In genomic region chr5:53200309-53200708, GRCh38 we compare ENCODE assay signal across 16 cellular contexts.
"Had no signal": no experiment of that assay in that cellular context is flagged by ENCODE, and none has a peak within 500 bp of the region (broad histone marks: within the 10 kb centered on the region; RNA-seq: fewer than 3 reads in every experiment).

No MANE protein-coding gene starts in this region.

- H3K27me3 ChIP-seq: breast epithelium, esophagus squamous epithelium, gastrocnemius medialis, pancreas had no signal

- H3K36me3 ChIP-seq: breast epithelium, esophagus squamous epithelium, gastrocnemius medialis, pancreas, thoracic aorta had no signal

- H3K9me3 ChIP-seq: breast epithelium, esophagus squamous epithelium, gastrocnemius medialis, pancreas, thoracic aorta had no signal

- H3K27me3 Mint-ChIP-seq: stimulated activated naive CD8-positive, alpha-beta T cell treated with anti-CD3 and anti-CD28 coated beads, Interleukin-15, amount 100 ng/mL, for 72 hours had no signal

- H3K4me3 ChIP-seq: breast epithelium, esophagus squamous epithelium, gastrocnemius medialis, pancreas, thoracic aorta had no signal

- H3K4me3 Mint-ChIP-seq: activated naive CD8-positive, alpha-beta T cell treated with anti-CD3 and anti-CD28 coated beads, Interleukin-2, amount 10 ng/mL, durations not matched to agents 7 days and 5 days; activated T-cell treated with anti-CD3 and anti-CD28 coated beads, Interleukin-2, amount 50 U/mL, for 72 hours; neural crest cell; stimulated activated naive CD8-positive, alpha-beta T cell treated with anti-CD3 and anti-CD28 coated beads, Interleukin-15, amount 100 ng/mL, for 72 hours; T-helper 17 cell had no signal

- H3K4me1 Mint-ChIP-seq: activated naive CD8-positive, alpha-beta T cell treated with anti-CD3 and anti-CD28 coated beads, Interleukin-2, amount 10 ng/mL, durations not matched to agents 7 days and 5 days; neural crest cell; stimulated activated naive CD8-positive, alpha-beta T cell treated with anti-CD3 and anti-CD28 coated beads, Interleukin-15, amount 100 ng/mL, for 72 hours; T-helper 17 cell had no signal

- H3K27ac ChIP-seq: breast epithelium, esophagus squamous epithelium, gastrocnemius medialis, pancreas had no signal

- ATAC-seq: activated T-cell treated with anti-CD3 and anti-CD28 coated beads, Interleukin-2, amount 50 U/mL, for 72 hours; gastrocnemius medialis; pancreas; stimulated activated naive CD8-positive, alpha-beta T cell treated with anti-CD3 and anti-CD28 coated beads, Interleukin-15, amount 100 ng/mL, for 72 hours; T-helper 17 cell had no signal

- H3K36me3 Mint-ChIP-seq: activated naive CD8-positive, alpha-beta T cell treated with anti-CD3 and anti-CD28 coated beads, Interleukin-2, amount 10 ng/mL, durations not matched to agents 7 days and 5 days had no signal

- H3K9me3 Mint-ChIP-seq: activated naive CD8-positive, alpha-beta T cell treated with anti-CD3 and anti-CD28 coated beads, Interleukin-2, amount 10 ng/mL, durations not matched to agents 7 days and 5 days; activated T-cell treated with anti-CD3 and anti-CD28 coated beads, Interleukin-2, amount 50 U/mL, for 72 hours; neural crest cell; stimulated activated naive CD8-positive, alpha-beta T cell treated with anti-CD3 and anti-CD28 coated beads, Interleukin-15, amount 100 ng/mL, for 72 hours had no signal

- H3K27ac Mint-ChIP-seq: activated naive CD8-positive, alpha-beta T cell treated with anti-CD3 and anti-CD28 coated beads, Interleukin-2, amount 10 ng/mL, durations not matched to agents 7 days and 5 days; activated T-cell treated with anti-CD3 and anti-CD28 coated beads, Interleukin-2, amount 50 U/mL, for 72 hours; stimulated activated naive CD8-positive, alpha-beta T cell treated with anti-CD3 and anti-CD28 coated beads, Interleukin-15, amount 100 ng/mL, for 72 hours; T-helper 17 cell had no signal

- DNase-seq: activated CD4-positive, alpha-beta T cell treated with anti-CD3 and anti-CD28 coated beads, Interleukin-2, amount 50 U/mL, for 48 hours; activated CD4-positive, CD25-positive, alpha-beta regulatory T cell treated with anti-CD3 and anti-CD28 coated beads, Interleukin-2, amount 50 U/mL, for 72 hours; activated gamma-delta T cell treated with Interleukin-2 at 50 U/mL for 16 hours; activated naive CD8-positive, alpha-beta T cell treated with anti-CD3 and anti-CD28 coated beads, Interleukin-2, amount 10 ng/mL, durations not matched to agents 7 days and 5 days; activated T-cell treated with anti-CD3 and anti-CD28 coated beads, Interleukin-2, amount 50 U/mL, for 72 hours; aorta; esophagus squamous epithelium; gastrocnemius medialis; kidney glomerular epithelial cell; pancreas; stimulated activated CD4-positive, alpha-beta T cell treated with anti-CD3 and anti-CD28 coated beads, Interleukin-4, amount 100 ng/mL, for 4 hours; T-helper 17 cell had no signal

- FAIRE-seq: pancreas had no signal

- H3K4me1 ChIP-seq: breast epithelium, esophagus squamous epithelium, gastrocnemius medialis, pancreas had no signal
